ENCODE assay signal across 26 cellular contexts in the genomic region with DNA sequence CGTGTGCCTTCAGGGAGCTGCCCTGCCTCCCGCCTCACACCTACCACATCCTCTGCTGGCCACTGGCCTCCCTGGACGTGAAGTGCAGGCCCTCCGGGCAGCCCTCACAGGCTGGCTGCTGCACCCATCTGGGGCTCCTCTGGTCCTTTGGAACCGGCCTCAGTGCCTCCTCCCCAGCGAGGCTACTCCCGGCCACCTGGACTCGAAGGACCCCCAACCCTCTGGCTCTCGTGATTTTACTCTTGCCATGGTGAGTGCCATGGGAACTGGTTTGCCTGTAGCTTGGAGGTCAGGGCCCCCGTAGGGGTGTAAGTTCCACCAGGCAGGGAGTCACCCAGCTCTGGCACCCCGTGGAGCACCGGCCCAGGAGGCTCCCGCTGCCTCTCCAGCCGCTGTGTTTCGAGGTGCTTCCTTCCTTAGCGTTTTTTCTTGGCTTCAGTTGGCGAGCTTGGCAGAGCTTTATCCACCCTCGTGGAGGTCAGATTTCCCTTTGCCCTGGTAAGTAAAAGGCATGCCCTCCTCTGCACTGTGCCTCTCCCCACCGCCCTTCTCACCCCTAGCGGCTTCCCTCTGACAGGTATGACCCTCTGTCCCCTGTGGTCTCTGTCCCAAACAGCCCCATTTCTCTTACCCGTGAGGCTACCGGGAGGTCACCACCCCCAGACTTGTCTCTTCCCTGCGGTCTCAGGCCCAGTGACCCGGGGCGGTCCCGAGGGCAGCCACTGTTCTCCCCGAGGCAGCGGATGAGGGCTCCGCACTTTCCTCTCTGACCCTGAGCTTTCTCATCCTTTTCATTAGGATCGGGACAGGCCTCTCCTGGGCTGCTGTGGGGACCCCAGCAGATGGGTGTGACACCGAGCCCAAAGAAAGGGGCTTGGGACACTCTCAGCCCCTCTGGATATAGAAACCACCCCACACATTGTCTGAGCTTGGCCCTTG.
"Had no signal": no experiment of that assay in that cellular context is flagged by ENCODE, and none has a peak within 500 bp of the region (broad histone marks: within the 10 kb centered on the region; RNA-seq: fewer than 3 reads in every experiment).

No MANE protein-coding gene starts in this region.

- H3K27me3 ChIP-seq: foreskin keratinocyte had no signal

- H3K9me3 ChIP-seq: body of pancreas, transverse colon had no signal

- H3K27ac Mint-ChIP-seq: activated CD4-positive, alpha-beta T cell treated with anti-CD3 and anti-CD28 coated beads for 36 hours; activated CD8-positive, alpha-beta memory T cell treated with anti-CD3 and anti-CD28 coated beads, Interleukin-2, amount 10 ng/mL, durations not matched to agents 7 days and 5 days; activated CD8-positive, alpha-beta T cell treated with anti-CD3 and anti-CD28 coated beads, Interleukin-2, amount 10 ng/mL, durations not matched to agents 7 days and 5 days; activated naive CD4-positive, alpha-beta T cell treated with anti-CD3 and anti-CD28 coated beads, Interleukin-2, amount 50 U/mL, for 72 hours; mesothelial cell of epicardium; nephron progenitor cell; stimulated activated naive B cell treated with anti-CD40 and anti-IgM and Interleukin-4, amounts not matched to agents 10 μg/mL and 1 μg/mL and 100 μg/mL, for 72 hours had no signal

- DNase-seq: activated CD4-positive, alpha-beta T cell treated with anti-CD3 and anti-CD28 coated beads for 36 hours; activated CD4-positive, CD25-positive, alpha-beta regulatory T cell; activated CD8-positive, alpha-beta memory T cell treated with anti-CD3 and anti-CD28 coated beads, Interleukin-2, amount 10 ng/mL, durations not matched to agents 7 days and 5 days; activated CD8-positive, alpha-beta T cell treated with anti-CD3 and anti-CD28 coated beads, Interleukin-2, amount 10 ng/mL, durations not matched to agents 7 days and 5 days; activated naive CD4-positive, alpha-beta T cell; activated T-cell treated with anti-CD3 and anti-CD28 coated beads, Interleukin-2, amount 50 U/mL, for 48 hours; body of pancreas; caudate nucleus; dermis blood vessel endothelial cell; effector CD4-positive, alpha-beta T cell; foreskin keratinocyte; heart right ventricle; kidney glomerular epithelial cell; mammary epithelial cell; naive B cell; nephron progenitor cell; sigmoid colon; small intestine; stimulated activated CD4-positive, alpha-beta T cell treated with anti-CD3 and anti-CD28 coated beads, Interleukin-4, amount 100 ng/mL, for 4 hours; stimulated activated CD8-positive, alpha-beta memory T cell treated with anti-CD3 and anti-CD28 coated beads, Interleukin-4, amount 100 ng/mL, for 48 hours; stimulated activated naive B cell treated with anti-CD40 and anti-IgM and Interleukin-4, amounts not matched to agents 10 μg/mL and 1 μg/mL and 100 μg/mL, for 72 hours; transverse colon had no signal

- H3K27me3 Mint-ChIP-seq: activated CD4-positive, alpha-beta T cell treated with anti-CD3 and anti-CD28 coated beads for 36 hours had no signal

- H3K36me3 Mint-ChIP-seq: activated CD8-positive, alpha-beta memory T cell treated with anti-CD3 and anti-CD28 coated beads, Interleukin-2, amount 10 ng/mL, durations not matched to agents 7 days and 5 days had no signal

- H3K36me3 ChIP-seq: esophagus muscularis mucosa, heart right ventricle, left lung, sigmoid colon, transverse colon had no signal

- H3K4me3 Mint-ChIP-seq: activated CD4-positive, alpha-beta T cell treated with anti-CD3 and anti-CD28 coated beads for 36 hours; activated CD8-positive, alpha-beta memory T cell treated with anti-CD3 and anti-CD28 coated beads, Interleukin-2, amount 10 ng/mL, durations not matched to agents 7 days and 5 days; activated CD8-positive, alpha-beta T cell treated with anti-CD3 and anti-CD28 coated beads, Interleukin-2, amount 10 ng/mL, durations not matched to agents 7 days and 5 days; mesothelial cell of epicardium; naive B cell; nephron progenitor cell; stimulated activated naive B cell treated with anti-CD40 and anti-IgM and Interleukin-4, amounts not matched to agents 10 μg/mL and 1 μg/mL and 100 μg/mL, for 72 hours had no signal

- H3K4me1 Mint-ChIP-seq: activated CD8-positive, alpha-beta memory T cell treated with anti-CD3 and anti-CD28 coated beads, Interleukin-2, amount 10 ng/mL, durations not matched to agents 7 days and 5 days; mesothelial cell of epicardium; naive B cell; stimulated activated naive B cell treated with anti-CD40 and anti-IgM and Interleukin-4, amounts not matched to agents 10 μg/mL and 1 μg/mL and 100 μg/mL, for 72 hours had no signal

- ATAC-seq: activated CD4-positive, alpha-beta T cell treated with anti-CD3 and anti-CD28 coated beads for 36 hours; activated CD8-positive, alpha-beta memory T cell treated with anti-CD3 and anti-CD28 coated beads, Interleukin-2, amount 10 ng/mL, durations not matched to agents 7 days and 5 days; activated CD8-positive, alpha-beta T cell treated with anti-CD3 and anti-CD28 coated beads, Interleukin-2, amount 10 ng/mL, durations not matched to agents 7 days and 5 days; activated naive CD4-positive, alpha-beta T cell treated with anti-CD3 and anti-CD28 coated beads, Interleukin-2, amount 50 U/mL, for 72 hours; body of pancreas; foreskin keratinocyte; left lung; stimulated activated naive B cell treated with anti-CD40 and anti-IgM and Interleukin-4, amounts not matched to agents 10 μg/mL and 1 μg/mL and 100 μg/mL, for 72 hours had no signal

- H3K27ac ChIP-seq: body of pancreas, esophagus muscularis mucosa, foreskin keratinocyte, heart right ventricle, left lung, sigmoid colon, transverse colon had no signal

- H3K4me3 ChIP-seq: body of pancreas, esophagus muscularis mucosa, heart right ventricle, left lung, sigmoid colon, transverse colon had no signal

- H3K4me1 ChIP-seq: body of pancreas, esophagus muscularis mucosa, foreskin keratinocyte, heart right ventricle, left lung, sigmoid colon, transverse colon had no signal
